1 cellular context compared by ENCODE assay signal in the genomic region with DNA sequence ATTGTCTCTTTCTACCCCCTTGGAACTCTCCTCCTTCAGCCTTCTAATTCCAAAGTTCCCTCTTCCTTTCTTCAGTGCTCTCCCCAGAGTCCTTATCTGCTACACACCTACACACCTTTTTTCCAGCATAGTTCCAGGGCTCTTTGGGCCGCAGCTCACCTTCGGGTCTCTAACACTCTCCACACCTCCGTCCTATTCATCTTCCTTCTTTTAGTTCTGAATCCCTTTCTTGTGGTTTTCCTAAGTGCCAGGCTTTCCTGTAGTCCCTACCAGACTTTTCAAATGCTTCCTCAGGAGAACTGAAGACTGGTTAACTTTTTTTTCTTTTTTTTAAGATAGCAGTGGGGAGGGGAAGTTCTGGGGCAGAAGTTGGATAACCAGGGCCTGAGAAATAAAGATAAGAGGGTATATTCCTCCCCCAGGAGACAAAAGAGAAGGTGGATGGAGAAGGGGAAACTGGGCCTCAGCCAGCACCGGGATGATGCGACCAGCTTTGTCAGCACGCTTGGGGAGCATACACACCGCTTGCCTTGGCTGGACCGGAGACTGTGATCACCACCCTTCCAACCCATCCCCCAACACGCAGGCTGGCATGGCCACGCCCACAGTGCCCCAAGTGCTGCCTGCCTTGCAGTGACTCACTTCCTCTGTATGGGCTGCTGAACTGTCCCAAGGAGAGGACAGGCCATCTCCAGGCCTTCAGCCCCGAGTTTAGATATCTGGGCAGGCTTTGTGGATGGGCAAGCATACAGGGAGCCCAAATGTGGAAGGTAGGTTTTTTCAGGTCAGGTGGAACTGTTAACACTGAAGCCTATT.
TF ChIP-seq lines count a peak whose summit lies in the region.

No MANE protein-coding gene starts in this region.

TF ChIP-seq in K562, 482 proteins besides CTCF, POLR2A, EP300 and RAD21 (continued from another document and continues in another):
- peak; percentile 41 for TF ChIP-seq C11orf30 (IDR thresholded peaks at IDR 0.05; ENCODE audit: low read depth)
- TF ChIP-seq NCOA2 (IDR thresholded peaks at IDR 0.05; ENCODE audit: partially characterized antibody in 2 of 2) = no peak
- peak; percentile 36; the same call in 1 of the 2 replicates for TF ChIP-seq ATF7 (IDR thresholded peaks at IDR 0.05)
- peak; percentile 71 for TF ChIP-seq HMGN3 (IDR thresholded peaks at IDR 0.05; ENCODE audit: borderline replicate concordance, extremely low read depth, insufficient read length, low read depth, low read length)
- TF ChIP-seq, protein P1, sequence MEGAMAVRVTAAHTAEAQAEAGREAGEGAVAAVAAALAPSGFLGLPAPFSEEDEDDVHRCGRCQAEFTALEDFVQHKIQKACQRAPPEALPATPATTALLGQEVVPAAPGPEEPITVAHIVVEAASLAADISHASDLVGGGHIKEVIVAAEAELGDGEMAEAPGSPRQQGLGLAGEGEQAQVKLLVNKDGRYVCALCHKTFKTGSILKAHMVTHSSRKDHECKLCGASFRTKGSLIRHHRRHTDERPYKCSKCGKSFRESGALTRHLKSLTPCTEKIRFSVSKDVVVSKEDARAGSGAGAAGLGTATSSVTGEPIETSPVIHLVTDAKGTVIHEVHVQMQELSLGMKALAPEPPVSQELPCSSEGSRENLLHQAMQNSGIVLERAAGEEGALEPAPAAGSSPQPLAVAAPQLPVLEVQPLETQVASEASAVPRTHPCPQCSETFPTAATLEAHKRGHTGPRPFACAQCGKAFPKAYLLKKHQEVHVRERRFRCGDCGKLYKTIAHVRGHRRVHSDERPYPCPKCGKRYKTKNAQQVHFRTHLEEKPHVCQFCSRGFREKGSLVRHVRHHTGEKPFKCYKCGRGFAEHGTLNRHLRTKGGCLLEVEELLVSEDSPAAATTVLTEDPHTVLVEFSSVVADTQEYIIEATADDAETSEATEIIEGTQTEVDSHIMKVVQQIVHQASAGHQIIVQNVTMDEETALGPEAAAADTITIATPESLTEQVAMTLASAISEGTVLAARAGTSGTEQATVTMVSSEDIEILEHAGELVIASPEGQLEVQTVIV (CRISPR knock-in tag; IDR thresholded peaks at IDR 0.05; ENCODE audit: borderline replicate concordance) = no peak
- TF ChIP-seq DDX20 (tag; IDR thresholded peaks at IDR 0.05; ENCODE audit: low read depth) = no peak
- TF ChIP-seq PHB2 (IDR thresholded peaks at IDR 0.05; ENCODE audit: low read depth) = peak; percentile 55
- no peak for TF ChIP-seq SP1 (CRISPR knock-in tag; IDR thresholded peaks at IDR 0.05)
- no peak for TF ChIP-seq EWSR1 (IDR thresholded peaks at IDR 0.05; ENCODE audit: borderline replicate concordance, low read depth, partially characterized antibody)
- TF ChIP-seq ZNF140 (CRISPR knock-in tag; IDR thresholded peaks at IDR 0.05) = no peak
- no peak for TF ChIP-seq ZNF143 (CRISPR knock-in tag; IDR thresholded peaks at IDR 0.05)
- TF ChIP-seq ZNF436 (CRISPR knock-in tag; IDR thresholded peaks at IDR 0.05) = no peak
- TF ChIP-seq ELF4 (CRISPR knock-in tag; IDR thresholded peaks at IDR 0.05) = no peak
- TF ChIP-seq, protein P2, sequence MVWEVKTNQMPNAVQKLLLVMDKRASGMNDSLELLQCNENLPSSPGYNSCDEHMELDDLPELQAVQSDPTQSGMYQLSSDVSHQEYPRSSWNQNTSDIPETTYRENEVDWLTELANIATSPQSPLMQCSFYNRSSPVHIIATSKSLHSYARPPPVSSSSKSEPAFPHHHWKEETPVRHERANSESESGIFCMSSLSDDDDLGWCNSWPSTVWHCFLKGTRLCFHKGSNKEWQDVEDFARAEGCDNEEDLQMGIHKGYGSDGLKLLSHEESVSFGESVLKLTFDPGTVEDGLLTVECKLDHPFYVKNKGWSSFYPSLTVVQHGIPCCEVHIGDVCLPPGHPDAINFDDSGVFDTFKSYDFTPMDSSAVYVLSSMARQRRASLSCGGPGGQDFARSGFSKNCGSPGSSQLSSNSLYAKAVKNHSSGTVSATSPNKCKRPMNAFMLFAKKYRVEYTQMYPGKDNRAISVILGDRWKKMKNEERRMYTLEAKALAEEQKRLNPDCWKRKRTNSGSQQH (CRISPR knock-in tag; IDR thresholded peaks at IDR 0.05) = no peak
- TF ChIP-seq, protein P3, sequence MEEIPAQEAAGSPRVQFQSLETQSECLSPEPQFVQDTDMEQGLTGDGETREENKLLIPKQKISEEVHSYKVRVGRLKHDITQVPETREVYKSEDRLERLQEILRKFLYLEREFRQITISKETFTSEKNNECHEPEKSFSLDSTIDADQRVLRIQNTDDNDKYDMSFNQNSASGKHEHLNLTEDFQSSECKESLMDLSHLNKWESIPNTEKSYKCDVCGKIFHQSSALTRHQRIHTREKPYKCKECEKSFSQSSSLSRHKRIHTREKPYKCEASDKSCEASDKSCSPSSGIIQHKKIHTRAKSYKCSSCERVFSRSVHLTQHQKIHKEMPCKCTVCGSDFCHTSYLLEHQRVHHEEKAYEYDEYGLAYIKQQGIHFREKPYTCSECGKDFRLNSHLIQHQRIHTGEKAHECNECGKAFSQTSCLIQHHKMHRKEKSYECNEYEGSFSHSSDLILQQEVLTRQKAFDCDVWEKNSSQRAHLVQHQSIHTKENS (CRISPR knock-in tag; IDR thresholded peaks at IDR 0.05) = no peak
- TF ChIP-seq GABPA (tag; conservative IDR thresholded peaks at IDR 0.05; ENCODE audit: low read depth) = peak; percentile 51
- peak; percentile 43 for TF ChIP-seq EGR1 (conservative IDR thresholded peaks at IDR 0.05)
- no peak for TF ChIP-seq KHSRP (IDR thresholded peaks at IDR 0.05)
- peak; percentile 95 for TF ChIP-seq LEF1 (IDR thresholded peaks at IDR 0.05)
- no peak for TF ChIP-seq ZFP36 (IDR thresholded peaks at IDR 0.05; ENCODE audit: low read depth, low read length, partially characterized antibody)
- peak; percentile 71 for TF ChIP-seq HDAC3 (IDR thresholded peaks at IDR 0.05; ENCODE audit: borderline replicate concordance, partially characterized antibody)
- TF ChIP-seq XRCC4 (IDR thresholded peaks at IDR 0.05; ENCODE audit: extremely low read depth, insufficient read depth, insufficient read length) = no peak
- TF ChIP-seq TBP (optimal IDR thresholded peaks at IDR 0.05; ENCODE audit: low read depth, low read length) = peak; percentile 49
- peak; percentile 35; the same call in 1 of the 2 replicates for TF ChIP-seq PHF8 (IDR thresholded peaks at IDR 0.05; ENCODE audit: borderline replicate concordance, low read length)
- TF ChIP-seq ZNF780A (CRISPR knock-in tag; IDR thresholded peaks at IDR 0.05) = no peak
- TF ChIP-seq ZNF785 (CRISPR knock-in tag; IDR thresholded peaks at IDR 0.05) = no peak
- TF ChIP-seq ZNF224 (CRISPR knock-in tag; IDR thresholded peaks at IDR 0.05) = no peak
- no peak; the same call in 1 of the 2 replicates for TF ChIP-seq ZNF175 (CRISPR knock-in tag; IDR thresholded peaks at IDR 0.05; ENCODE audit: low read depth)
- TF ChIP-seq SP2 (IDR thresholded peaks at IDR 0.05; ENCODE audit: extremely low read depth, low read depth, low read length, poor library complexity, severe bottlenecking) = no peak
- TF ChIP-seq MTA2 (IDR thresholded peaks at IDR 0.05; ENCODE audit: low read depth) = peak; percentile 85
- TF ChIP-seq POLR2G (IDR thresholded peaks at IDR 0.05; ENCODE audit: low read depth, low read length) = peak; percentile 63
- TF ChIP-seq U2AF1 (optimal IDR thresholded peaks at IDR 0.05; ENCODE audit: low read depth, low read length) = no peak
- no peak for TF ChIP-seq GTF2E2 (tag; IDR thresholded peaks at IDR 0.05)
- TF ChIP-seq PCBP2 (IDR thresholded peaks at IDR 0.05; ENCODE audit: low read depth, low read length, poor library complexity, severe bottlenecking) = no peak
- no peak for TF ChIP-seq EHMT2 (IDR thresholded peaks at IDR 0.05)
- TF ChIP-seq TBL1XR1 (IDR thresholded peaks at IDR 0.05; ENCODE audit: low read length in 2 of 2) = peak; percentile 79 to 92; a peak in 3 of 4 replicates
- no peak for TF ChIP-seq SNRNP70 (optimal IDR thresholded peaks at IDR 0.05; ENCODE audit: low read depth, low read length)
- TF ChIP-seq, protein P4, sequence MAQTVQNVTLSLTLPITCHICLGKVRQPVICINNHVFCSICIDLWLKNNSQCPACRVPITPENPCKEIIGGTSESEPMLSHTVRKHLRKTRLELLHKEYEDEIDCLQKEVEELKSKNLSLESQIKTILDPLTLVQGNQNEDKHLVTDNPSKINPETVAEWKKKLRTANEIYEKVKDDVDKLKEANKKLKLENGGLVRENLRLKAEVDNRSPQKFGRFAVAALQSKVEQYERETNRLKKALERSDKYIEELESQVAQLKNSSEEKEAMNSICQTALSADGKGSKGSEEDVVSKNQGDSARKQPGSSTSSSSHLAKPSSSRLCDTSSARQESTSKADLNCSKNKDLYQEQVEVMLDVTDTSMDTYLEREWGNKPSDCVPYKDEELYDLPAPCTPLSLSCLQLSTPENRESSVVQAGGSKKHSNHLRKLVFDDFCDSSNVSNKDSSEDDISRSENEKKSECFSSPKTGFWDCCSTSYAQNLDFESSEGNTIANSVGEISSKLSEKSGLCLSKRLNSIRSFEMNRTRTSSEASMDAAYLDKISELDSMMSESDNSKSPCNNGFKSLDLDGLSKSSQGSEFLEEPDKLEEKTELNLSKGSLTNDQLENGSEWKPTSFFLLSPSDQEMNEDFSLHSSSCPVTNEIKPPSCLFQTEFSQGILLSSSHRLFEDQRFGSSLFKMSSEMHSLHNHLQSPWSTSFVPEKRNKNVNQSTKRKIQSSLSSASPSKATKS (CRISPR knock-in tag; IDR thresholded peaks at IDR 0.05) = no peak
- TF ChIP-seq, protein P5, sequence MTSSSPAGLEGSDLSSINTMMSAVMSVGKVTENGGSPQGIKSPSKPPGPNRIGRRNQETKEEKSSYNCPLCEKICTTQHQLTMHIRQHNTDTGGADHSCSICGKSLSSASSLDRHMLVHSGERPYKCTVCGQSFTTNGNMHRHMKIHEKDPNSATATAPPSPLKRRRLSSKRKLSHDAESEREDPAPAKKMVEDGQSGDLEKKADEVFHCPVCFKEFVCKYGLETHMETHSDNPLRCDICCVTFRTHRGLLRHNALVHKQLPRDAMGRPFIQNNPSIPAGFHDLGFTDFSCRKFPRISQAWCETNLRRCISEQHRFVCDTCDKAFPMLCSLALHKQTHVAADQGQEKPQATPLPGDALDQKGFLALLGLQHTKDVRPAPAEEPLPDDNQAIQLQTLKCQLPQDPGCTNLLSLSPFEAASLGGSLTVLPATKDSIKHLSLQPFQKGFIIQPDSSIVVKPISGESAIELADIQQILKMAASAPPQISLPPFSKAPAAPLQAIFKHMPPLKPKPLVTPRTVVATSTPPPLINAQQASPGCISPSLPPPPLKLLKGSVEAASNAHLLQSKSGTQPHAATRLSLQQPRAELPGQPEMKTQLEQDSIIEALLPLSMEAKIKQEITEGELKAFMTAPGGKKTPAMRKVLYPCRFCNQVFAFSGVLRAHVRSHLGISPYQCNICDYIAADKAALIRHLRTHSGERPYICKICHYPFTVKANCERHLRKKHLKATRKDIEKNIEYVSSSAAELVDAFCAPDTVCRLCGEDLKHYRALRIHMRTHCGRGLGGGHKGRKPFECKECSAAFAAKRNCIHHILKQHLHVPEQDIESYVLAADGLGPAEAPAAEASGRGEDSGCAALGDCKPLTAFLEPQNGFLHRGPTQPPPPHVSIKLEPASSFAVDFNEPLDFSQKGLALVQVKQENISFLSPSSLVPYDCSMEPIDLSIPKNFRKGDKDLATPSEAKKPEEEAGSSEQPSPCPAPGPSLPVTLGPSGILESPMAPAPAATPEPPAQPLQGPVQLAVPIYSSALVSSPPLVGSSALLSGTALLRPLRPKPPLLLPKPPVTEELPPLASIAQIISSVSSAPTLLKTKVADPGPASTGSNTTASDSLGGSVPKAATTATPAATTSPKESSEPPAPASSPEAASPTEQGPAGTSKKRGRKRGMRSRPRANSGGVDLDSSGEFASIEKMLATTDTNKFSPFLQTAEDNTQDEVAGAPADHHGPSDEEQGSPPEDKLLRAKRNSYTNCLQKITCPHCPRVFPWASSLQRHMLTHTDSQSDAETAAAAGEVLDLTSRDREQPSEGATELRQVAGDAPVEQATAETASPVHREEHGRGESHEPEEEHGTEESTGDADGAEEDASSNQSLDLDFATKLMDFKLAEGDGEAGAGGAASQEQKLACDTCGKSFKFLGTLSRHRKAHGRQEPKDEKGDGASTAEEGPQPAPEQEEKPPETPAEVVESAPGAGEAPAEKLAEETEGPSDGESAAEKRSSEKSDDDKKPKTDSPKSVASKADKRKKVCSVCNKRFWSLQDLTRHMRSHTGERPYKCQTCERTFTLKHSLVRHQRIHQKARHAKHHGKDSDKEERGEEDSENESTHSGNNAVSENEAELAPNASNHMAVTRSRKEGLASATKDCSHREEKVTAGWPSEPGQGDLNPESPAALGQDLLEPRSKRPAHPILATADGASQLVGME (CRISPR knock-in tag; IDR thresholded peaks at IDR 0.05) = peak; percentile 95
- no peak for TF ChIP-seq SRSF1 (IDR thresholded peaks at IDR 0.05; ENCODE audit: low read depth, low read length)
- TF ChIP-seq STAT5A (IDR thresholded peaks at IDR 0.05; ENCODE audit: borderline replicate concordance, low read length) = peak; percentile 84
- TF ChIP-seq ZC3H4 (CRISPR knock-in tag; IDR thresholded peaks at IDR 0.05; ENCODE audit: borderline replicate concordance) = no peak
- no peak for TF ChIP-seq MCM5 (IDR thresholded peaks at IDR 0.05; ENCODE audit: low read depth)
- TF ChIP-seq, protein P6, sequence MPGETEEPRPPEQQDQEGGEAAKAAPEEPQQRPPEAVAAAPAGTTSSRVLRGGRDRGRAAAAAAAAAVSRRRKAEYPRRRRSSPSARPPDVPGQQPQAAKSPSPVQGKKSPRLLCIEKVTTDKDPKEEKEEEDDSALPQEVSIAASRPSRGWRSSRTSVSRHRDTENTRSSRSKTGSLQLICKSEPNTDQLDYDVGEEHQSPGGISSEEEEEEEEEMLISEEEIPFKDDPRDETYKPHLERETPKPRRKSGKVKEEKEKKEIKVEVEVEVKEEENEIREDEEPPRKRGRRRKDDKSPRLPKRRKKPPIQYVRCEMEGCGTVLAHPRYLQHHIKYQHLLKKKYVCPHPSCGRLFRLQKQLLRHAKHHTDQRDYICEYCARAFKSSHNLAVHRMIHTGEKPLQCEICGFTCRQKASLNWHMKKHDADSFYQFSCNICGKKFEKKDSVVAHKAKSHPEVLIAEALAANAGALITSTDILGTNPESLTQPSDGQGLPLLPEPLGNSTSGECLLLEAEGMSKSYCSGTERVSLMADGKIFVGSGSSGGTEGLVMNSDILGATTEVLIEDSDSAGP (CRISPR knock-in tag; IDR thresholded peaks at IDR 0.05) = no peak
- TF ChIP-seq, protein P7, sequence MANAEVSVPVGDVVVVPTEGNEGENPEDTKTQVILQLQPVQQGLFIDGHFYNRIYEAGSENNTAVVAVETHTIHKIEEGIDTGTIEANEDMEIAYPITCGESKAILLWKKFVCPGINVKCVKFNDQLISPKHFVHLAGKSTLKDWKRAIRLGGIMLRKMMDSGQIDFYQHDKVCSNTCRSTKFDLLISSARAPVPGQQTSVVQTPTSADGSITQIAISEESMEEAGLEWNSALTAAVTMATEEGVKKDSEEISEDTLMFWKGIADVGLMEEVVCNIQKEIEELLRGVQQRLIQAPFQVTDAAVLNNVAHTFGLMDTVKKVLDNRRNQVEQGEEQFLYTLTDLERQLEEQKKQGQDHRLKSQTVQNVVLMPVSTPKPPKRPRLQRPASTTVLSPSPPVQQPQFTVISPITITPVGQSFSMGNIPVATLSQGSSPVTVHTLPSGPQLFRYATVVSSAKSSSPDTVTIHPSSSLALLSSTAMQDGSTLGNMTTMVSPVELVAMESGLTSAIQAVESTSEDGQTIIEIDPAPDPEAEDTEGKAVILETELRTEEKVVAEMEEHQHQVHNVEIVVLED (CRISPR knock-in tag; IDR thresholded peaks at IDR 0.05) = no peak
- TF ChIP-seq ZNF431 (CRISPR knock-in tag; IDR thresholded peaks at IDR 0.05) = no peak
- TF ChIP-seq TFAM (CRISPR knock-in tag; conservative IDR thresholded peaks at IDR 0.05) = no peak
- TF ChIP-seq, protein P8, sequence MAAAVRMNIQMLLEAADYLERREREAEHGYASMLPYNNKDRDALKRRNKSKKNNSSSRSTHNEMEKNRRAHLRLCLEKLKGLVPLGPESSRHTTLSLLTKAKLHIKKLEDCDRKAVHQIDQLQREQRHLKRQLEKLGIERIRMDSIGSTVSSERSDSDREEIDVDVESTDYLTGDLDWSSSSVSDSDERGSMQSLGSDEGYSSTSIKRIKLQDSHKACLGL (CRISPR knock-in tag; IDR thresholded peaks at IDR 0.05; ENCODE audit: borderline replicate concordance, poor library complexity, severe bottlenecking) = no peak
- TF ChIP-seq YBX1 (IDR thresholded peaks at IDR 0.05) = no peak
